Comparison of ENCODE assay signal across 1 cellular context in genomic region chr1:102776074-102776473, GRCh38.
A peak's percentile ranks its signal among the peaks of the same experiment; 100 is the strongest.
TF ChIP-seq lines count a peak whose summit lies in the region.

No MANE protein-coding gene starts in this region.

TF ChIP-seq in GM23338, 12 proteins besides CTCF, POLR2A, EP300 and RAD21 (continued from another document):
- peak; percentile 61; the same call in 1 of the 2 replicates for TF ChIP-seq ZNF462 (CRISPR knock-in tag; IDR thresholded peaks at IDR 0.05)
TF ChIP-seq in GM23338: peak in this region for 2.
